1 cellular context compared by ENCODE assay signal in the genomic region with DNA sequence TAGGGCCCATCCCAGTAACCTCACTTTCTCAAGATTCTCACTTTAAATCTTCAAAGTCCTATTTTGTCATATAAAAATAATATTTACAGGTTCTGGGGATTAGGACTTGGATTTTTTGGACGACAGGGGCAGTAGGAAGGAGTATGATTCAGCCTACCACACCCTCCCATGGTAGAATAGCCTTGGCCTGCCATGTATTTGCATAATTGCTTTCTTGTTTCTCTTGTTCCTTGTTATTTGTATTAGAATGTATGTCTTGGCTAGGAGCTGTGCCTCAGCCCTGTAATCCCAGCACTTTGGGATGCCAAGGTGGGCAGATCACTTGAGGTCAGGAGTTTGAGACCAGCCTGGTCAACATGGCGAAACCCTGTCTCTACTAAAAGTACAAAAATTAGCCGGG.
TF ChIP-seq lines count a peak whose summit lies in the region.

No MANE protein-coding gene starts in this region.

TF ChIP-seq in GM23338, 12 proteins besides CTCF, POLR2A, EP300 and RAD21:
- TF ChIP-seq, protein P1, sequence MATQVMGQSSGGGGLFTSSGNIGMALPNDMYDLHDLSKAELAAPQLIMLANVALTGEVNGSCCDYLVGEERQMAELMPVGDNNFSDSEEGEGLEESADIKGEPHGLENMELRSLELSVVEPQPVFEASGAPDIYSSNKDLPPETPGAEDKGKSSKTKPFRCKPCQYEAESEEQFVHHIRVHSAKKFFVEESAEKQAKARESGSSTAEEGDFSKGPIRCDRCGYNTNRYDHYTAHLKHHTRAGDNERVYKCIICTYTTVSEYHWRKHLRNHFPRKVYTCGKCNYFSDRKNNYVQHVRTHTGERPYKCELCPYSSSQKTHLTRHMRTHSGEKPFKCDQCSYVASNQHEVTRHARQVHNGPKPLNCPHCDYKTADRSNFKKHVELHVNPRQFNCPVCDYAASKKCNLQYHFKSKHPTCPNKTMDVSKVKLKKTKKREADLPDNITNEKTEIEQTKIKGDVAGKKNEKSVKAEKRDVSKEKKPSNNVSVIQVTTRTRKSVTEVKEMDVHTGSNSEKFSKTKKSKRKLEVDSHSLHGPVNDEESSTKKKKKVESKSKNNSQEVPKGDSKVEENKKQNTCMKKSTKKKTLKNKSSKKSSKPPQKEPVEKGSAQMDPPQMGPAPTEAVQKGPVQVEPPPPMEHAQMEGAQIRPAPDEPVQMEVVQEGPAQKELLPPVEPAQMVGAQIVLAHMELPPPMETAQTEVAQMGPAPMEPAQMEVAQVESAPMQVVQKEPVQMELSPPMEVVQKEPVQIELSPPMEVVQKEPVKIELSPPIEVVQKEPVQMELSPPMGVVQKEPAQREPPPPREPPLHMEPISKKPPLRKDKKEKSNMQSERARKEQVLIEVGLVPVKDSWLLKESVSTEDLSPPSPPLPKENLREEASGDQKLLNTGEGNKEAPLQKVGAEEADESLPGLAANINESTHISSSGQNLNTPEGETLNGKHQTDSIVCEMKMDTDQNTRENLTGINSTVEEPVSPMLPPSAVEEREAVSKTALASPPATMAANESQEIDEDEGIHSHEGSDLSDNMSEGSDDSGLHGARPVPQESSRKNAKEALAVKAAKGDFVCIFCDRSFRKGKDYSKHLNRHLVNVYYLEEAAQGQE (IDR thresholded peaks at IDR 0.05; ENCODE audit: unreplicated experiment): no peak
- TF ChIP-seq JUNB (IDR thresholded peaks at IDR 0.05; ENCODE audit: unreplicated experiment) (no peak), ZNF114 (CRISPR knock-in tag; IDR thresholded peaks at IDR 0.05) (no peak), POLR2AphosphoS5 (IDR thresholded peaks at IDR 0.05; ENCODE audit: low read depth) (no peak)
